In the genomic region with DNA sequence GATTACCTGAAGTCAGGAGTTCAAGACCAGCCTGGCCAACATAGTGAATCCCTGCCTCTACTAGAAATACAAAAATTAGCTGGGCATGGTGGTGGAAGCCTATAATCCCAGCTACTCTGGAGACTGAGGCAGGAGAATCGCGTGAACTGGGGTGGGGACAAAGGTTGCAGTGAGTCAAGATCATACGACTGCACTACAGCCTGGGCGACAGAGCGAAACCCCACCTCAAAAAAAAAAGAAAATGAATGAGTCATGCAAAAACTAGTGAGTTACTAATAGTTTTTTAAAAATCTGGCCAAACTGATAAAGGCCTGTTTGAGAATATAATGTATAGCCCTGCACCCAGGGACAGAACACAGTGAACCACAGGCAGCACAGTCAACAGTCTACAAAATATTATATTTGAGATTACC, we compare ENCODE assay signal across 1 cellular context.
TF ChIP-seq lines count a peak whose summit lies in the region.

No MANE protein-coding gene starts in this region.

TF ChIP-seq in K562, 482 proteins besides CTCF, POLR2A, EP300 and RAD21 (continued from another document and continues in another):
- TF ChIP-seq, protein P1, sequence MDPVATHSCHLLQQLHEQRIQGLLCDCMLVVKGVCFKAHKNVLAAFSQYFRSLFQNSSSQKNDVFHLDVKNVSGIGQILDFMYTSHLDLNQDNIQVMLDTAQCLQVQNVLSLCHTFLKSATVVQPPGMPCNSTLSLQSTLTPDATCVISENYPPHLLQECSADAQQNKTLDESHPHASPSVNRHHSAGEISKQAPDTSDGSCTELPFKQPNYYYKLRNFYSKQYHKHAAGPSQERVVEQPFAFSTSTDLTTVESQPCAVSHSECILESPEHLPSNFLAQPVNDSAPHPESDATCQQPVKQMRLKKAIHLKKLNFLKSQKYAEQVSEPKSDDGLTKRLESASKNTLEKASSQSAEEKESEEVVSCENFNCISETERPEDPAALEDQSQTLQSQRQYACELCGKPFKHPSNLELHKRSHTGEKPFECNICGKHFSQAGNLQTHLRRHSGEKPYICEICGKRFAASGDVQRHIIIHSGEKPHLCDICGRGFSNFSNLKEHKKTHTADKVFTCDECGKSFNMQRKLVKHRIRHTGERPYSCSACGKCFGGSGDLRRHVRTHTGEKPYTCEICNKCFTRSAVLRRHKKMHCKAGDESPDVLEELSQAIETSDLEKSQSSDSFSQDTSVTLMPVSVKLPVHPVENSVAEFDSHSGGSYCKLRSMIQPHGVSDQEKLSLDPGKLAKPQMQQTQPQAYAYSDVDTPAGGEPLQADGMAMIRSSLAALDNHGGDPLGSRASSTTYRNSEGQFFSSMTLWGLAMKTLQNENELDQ (CRISPR knock-in tag; IDR thresholded peaks at IDR 0.05; ENCODE audit: borderline replicate concordance), result no peak
- TF ChIP-seq PHF21A (IDR thresholded peaks at IDR 0.05; ENCODE audit: borderline replicate concordance, low read depth) (peak; percentile 90; the same call in 1 of the 2 replicates), NFE2L1 (tag; IDR thresholded peaks at IDR 0.05; ENCODE audit: borderline replicate concordance, low read depth) (no peak), ZC3H11A (IDR thresholded peaks at IDR 0.05; ENCODE audit: low read depth, low read length) (no peak), SMARCE1 (IDR thresholded peaks at IDR 0.05) (peak; percentile 94), RCOR1 (IDR thresholded peaks at IDR 0.05; ENCODE audit: borderline replicate concordance in 1 of 2, low read depth in 2 of 2, low read length in 2 of 2) (peak in 1 of 2 experiments; percentile 52; a peak in 1 of 4 replicates), E2F3 (CRISPR knock-in tag; IDR thresholded peaks at IDR 0.05) (no peak), SRSF7 (optimal IDR thresholded peaks at IDR 0.05; ENCODE audit: low read depth, low read length) (no peak), HNRNPH1 (optimal IDR thresholded peaks at IDR 0.05; ENCODE audit: low read depth, low read length) (no peak), ETS2 (tag; IDR thresholded peaks at IDR 0.05; ENCODE audit: borderline replicate concordance, poor library complexity, severe bottlenecking) (no peak), CBX5 (IDR thresholded peaks at IDR 0.05; ENCODE audit: borderline replicate concordance, low read depth) (no peak), PRPF4 (IDR thresholded peaks at IDR 0.05; ENCODE audit: insufficient read depth, low read depth, low read length, poor library complexity, severe bottlenecking) (no peak), MXI1 (IDR thresholded peaks at IDR 0.05; ENCODE audit: low read depth, low read length) (no peak), TOE1 (IDR thresholded peaks at IDR 0.05; ENCODE audit: borderline replicate concordance) (no peak), TOE1 (CRISPR knock-in tag; IDR thresholded peaks at IDR 0.05; ENCODE audit: borderline replicate concordance, low read depth) (no peak), ZNF766 (CRISPR knock-in tag; conservative IDR thresholded peaks at IDR 0.05) (no peak), ZNF239 (CRISPR knock-in tag; IDR thresholded peaks at IDR 0.05) (no peak), CBFA2T2 (conservative IDR thresholded peaks at IDR 0.05) (peak; percentile 63), MTA1 (IDR thresholded peaks at IDR 0.05; ENCODE audit: borderline replicate concordance) (no peak), ZNF77 (CRISPR knock-in tag; IDR thresholded peaks at IDR 0.05) (no peak), POLR2H (tag; IDR thresholded peaks at IDR 0.05; ENCODE audit: low read depth) (no peak), ZNF431 (CRISPR knock-in tag; IDR thresholded peaks at IDR 0.05) (no peak), SUPT5H (IDR thresholded peaks at IDR 0.05) (no peak), ZKSCAN8 (CRISPR knock-in tag; IDR thresholded peaks at IDR 0.05) (no peak), TCF7 (IDR thresholded peaks at IDR 0.05; ENCODE audit: borderline replicate concordance) (no peak), BCOR (IDR thresholded peaks at IDR 0.05) (0 out of 2 replicates have a peak, but pooled peaks have one; percentile 34), MTA2 (IDR thresholded peaks at IDR 0.05; ENCODE audit: low read depth) (peak; percentile 73), SNIP1 (IDR thresholded peaks at IDR 0.05; ENCODE audit: low read depth) (no peak), SMAD1 (IDR thresholded peaks at IDR 0.05; ENCODE audit: low read depth, low read length, partially characterized antibody) (no peak), YY1 (IDR thresholded peaks at IDR 0.05; ENCODE audit: borderline replicate concordance in 1 of 3, control insufficient read depth in 1 of 3, extremely low read depth in 1 of 3, insufficient read depth in 3 of 3, insufficient read length in 1 of 3, insufficient replicate concordance in 2 of 3, low read depth in 1 of 3, low read length in 2 of 3) (no peak), PHB (CRISPR knock-in tag; IDR thresholded peaks at IDR 0.05) (no peak), SMAD2 (IDR thresholded peaks at IDR 0.05; ENCODE audit: low read depth, low read length) (no peak), HSF4 (CRISPR knock-in tag; IDR thresholded peaks at IDR 0.05; ENCODE audit: borderline replicate concordance) (peak; percentile 53; the same call in 1 of the 2 replicates), ZNF79 (CRISPR knock-in tag; IDR thresholded peaks at IDR 0.05; ENCODE audit: low read depth) (no peak), ZNF140 (CRISPR knock-in tag; IDR thresholded peaks at IDR 0.05) (no peak), ZNF217 (CRISPR knock-in tag; IDR thresholded peaks at IDR 0.05) (no peak), MBD2 (IDR thresholded peaks at IDR 0.05; ENCODE audit: borderline replicate concordance, low read depth) (no peak), ZNF354B (CRISPR knock-in tag; IDR thresholded peaks at IDR 0.05) (no peak), NFE2 (IDR thresholded peaks at IDR 0.05; ENCODE audit: low read depth) (peak; percentile 49)
- TF ChIP-seq, protein P2, sequence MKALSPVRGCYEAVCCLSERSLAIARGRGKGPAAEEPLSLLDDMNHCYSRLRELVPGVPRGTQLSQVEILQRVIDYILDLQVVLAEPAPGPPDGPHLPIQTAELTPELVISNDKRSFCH (CRISPR knock-in tag; IDR thresholded peaks at IDR 0.05), result no peak
- TF ChIP-seq, protein P2 (tag; IDR thresholded peaks at IDR 0.05), result no peak
- TF ChIP-seq, protein P3, sequence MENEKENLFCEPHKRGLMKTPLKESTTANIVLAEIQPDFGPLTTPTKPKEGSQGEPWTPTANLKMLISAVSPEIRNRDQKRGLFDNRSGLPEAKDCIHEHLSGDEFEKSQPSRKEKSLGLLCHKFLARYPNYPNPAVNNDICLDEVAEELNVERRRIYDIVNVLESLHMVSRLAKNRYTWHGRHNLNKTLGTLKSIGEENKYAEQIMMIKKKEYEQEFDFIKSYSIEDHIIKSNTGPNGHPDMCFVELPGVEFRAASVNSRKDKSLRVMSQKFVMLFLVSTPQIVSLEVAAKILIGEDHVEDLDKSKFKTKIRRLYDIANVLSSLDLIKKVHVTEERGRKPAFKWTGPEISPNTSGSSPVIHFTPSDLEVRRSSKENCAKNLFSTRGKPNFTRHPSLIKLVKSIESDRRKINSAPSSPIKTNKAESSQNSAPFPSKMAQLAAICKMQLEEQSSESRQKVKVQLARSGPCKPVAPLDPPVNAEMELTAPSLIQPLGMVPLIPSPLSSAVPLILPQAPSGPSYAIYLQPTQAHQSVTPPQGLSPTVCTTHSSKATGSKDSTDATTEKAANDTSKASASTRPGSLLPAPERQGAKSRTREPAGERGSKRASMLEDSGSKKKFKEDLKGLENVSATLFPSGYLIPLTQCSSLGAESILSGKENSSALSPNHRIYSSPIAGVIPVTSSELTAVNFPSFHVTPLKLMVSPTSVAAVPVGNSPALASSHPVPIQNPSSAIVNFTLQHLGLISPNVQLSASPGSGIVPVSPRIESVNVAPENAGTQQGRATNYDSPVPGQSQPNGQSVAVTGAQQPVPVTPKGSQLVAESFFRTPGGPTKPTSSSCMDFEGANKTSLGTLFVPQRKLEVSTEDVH (IDR thresholded peaks at IDR 0.05; ENCODE audit: low read depth, partially characterized antibody), result no peak
- TF ChIP-seq, protein P4, sequence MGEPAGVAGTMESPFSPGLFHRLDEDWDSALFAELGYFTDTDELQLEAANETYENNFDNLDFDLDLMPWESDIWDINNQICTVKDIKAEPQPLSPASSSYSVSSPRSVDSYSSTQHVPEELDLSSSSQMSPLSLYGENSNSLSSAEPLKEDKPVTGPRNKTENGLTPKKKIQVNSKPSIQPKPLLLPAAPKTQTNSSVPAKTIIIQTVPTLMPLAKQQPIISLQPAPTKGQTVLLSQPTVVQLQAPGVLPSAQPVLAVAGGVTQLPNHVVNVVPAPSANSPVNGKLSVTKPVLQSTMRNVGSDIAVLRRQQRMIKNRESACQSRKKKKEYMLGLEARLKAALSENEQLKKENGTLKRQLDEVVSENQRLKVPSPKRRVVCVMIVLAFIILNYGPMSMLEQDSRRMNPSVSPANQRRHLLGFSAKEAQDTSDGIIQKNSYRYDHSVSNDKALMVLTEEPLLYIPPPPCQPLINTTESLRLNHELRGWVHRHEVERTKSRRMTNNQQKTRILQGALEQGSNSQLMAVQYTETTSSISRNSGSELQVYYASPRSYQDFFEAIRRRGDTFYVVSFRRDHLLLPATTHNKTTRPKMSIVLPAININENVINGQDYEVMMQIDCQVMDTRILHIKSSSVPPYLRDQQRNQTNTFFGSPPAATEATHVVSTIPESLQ (CRISPR knock-in tag; IDR thresholded peaks at IDR 0.05), result no peak
- TF ChIP-seq, protein P5, sequence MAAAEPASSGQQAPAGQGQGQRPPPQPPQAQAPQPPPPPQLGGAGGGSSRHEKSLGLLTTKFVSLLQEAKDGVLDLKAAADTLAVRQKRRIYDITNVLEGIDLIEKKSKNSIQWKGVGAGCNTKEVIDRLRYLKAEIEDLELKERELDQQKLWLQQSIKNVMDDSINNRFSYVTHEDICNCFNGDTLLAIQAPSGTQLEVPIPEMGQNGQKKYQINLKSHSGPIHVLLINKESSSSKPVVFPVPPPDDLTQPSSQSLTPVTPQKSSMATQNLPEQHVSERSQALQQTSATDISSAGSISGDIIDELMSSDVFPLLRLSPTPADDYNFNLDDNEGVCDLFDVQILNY (CRISPR knock-in tag; IDR thresholded peaks at IDR 0.05), result no peak
- TF ChIP-seq, protein P6, sequence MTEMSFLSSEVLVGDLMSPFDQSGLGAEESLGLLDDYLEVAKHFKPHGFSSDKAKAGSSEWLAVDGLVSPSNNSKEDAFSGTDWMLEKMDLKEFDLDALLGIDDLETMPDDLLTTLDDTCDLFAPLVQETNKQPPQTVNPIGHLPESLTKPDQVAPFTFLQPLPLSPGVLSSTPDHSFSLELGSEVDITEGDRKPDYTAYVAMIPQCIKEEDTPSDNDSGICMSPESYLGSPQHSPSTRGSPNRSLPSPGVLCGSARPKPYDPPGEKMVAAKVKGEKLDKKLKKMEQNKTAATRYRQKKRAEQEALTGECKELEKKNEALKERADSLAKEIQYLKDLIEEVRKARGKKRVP (CRISPR knock-in tag; IDR thresholded peaks at IDR 0.05), result no peak
- TF ChIP-seq, protein P7, sequence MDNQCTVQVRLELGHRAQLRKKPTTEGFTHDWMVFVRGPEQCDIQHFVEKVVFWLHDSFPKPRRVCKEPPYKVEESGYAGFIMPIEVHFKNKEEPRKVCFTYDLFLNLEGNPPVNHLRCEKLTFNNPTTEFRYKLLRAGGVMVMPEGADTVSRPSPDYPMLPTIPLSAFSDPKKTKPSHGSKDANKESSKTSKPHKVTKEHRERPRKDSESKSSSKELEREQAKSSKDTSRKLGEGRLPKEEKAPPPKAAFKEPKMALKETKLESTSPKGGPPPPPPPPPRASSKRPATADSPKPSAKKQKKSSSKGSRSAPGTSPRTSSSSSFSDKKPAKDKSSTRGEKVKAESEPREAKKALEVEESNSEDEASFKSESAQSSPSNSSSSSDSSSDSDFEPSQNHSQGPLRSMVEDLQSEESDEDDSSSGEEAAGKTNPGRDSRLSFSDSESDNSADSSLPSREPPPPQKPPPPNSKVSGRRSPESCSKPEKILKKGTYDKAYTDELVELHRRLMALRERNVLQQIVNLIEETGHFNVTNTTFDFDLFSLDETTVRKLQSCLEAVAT (IDR thresholded peaks at IDR 0.05), result no peak
- TF ChIP-seq, protein P8, sequence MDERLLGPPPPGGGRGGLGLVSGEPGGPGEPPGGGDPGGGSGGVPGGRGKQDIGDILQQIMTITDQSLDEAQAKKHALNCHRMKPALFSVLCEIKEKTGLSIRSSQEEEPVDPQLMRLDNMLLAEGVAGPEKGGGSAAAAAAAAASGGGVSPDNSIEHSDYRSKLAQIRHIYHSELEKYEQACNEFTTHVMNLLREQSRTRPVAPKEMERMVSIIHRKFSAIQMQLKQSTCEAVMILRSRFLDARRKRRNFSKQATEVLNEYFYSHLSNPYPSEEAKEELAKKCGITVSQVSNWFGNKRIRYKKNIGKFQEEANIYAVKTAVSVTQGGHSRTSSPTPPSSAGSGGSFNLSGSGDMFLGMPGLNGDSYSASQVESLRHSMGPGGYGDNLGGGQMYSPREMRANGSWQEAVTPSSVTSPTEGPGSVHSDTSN (CRISPR knock-in tag; IDR thresholded peaks at IDR 0.05; ENCODE audit: low read depth), result no peak
- TF ChIP-seq, protein P8 (tag; conservative IDR thresholded peaks at IDR 0.05; ENCODE audit: low read depth), result peak; percentile 31; the same call in 1 of the 2 replicates
- TF ChIP-seq, protein P9, sequence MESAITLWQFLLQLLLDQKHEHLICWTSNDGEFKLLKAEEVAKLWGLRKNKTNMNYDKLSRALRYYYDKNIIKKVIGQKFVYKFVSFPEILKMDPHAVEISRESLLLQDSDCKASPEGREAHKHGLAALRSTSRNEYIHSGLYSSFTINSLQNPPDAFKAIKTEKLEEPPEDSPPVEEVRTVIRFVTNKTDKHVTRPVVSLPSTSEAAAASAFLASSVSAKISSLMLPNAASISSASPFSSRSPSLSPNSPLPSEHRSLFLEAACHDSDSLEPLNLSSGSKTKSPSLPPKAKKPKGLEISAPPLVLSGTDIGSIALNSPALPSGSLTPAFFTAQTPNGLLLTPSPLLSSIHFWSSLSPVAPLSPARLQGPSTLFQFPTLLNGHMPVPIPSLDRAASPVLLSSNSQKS (CRISPR knock-in tag; IDR thresholded peaks at IDR 0.05), result no peak
